In genomic region chr9:95506692-95507455, GRCh38 we compare ENCODE assay signal across 8 cellular contexts. TPM values are rescaled to one million over a fixed set of nuclear protein-coding genes. Genes with fewer than 3 reads are reported as not detected.
DNase-seq lines count a peak whose midpoint lies in the region; ATAC-seq and TF ChIP-seq lines count a peak whose summit lies in the region.

No MANE protein-coding gene starts in this region.

- TF ChIP-seq CTCF in gastrocnemius medialis (IDR thresholded peaks at IDR 0.05 in 4 of 5, conservative IDR thresholded peaks at IDR 0.05 in 1 of 5): peak in 1 of 5 experiments; percentile 10

- DNase-seq in NCI-H2107 treated with DMSO at 0.1 percent for 48 hours (lab: John Stamatoyannopoulos, UW; ENCODE audit: unreplicated experiment): peak; percentile 33
- no peak for DNase-seq in NCI-H2107 (lab: John Stamatoyannopoulos, UW)
- peak; percentile 78 for DNase-seq in RKO (ENCODE audit: low spot score)
- peak; percentile 84 for DNase-seq in astrocyte of the hippocampus (ENCODE audit: low read depth, low spot score)
- peak in 1 of 2 donors; percentile 22 for DNase-seq in gastrocnemius medialis
- no peak for DNase-seq in iPS-NIHi7 (ENCODE audit: extremely low spot score)

- no peaks in the 10 kb centered on the region for H3K36me3 ChIP-seq in gastrocnemius medialis

- H3K27ac ChIP-seq in gastrocnemius medialis: peak overlapping the region; percentile 84 to 96 (median 91)

- H3K9me3 ChIP-seq in gastrocnemius medialis: no peaks in the 10 kb centered on the region

- ATAC-seq in HG03354 (IDR thresholded peaks at IDR 0.05; ENCODE audit: poor library complexity, severe bottlenecking, unreplicated experiment) (peak; percentile 9), gastrocnemius medialis (peak in 1 of 2 donors; percentile 34)

- H3K27me3 ChIP-seq in gastrocnemius medialis: no peaks in the 10 kb centered on the region

- peak overlapping the region; percentile 75 for H3K4me3 ChIP-seq in iPS-11a (ENCODE audit: low read depth, low read length)
- peak overlapping the region; percentile 76 to 98 (median 87) for H3K4me3 ChIP-seq in gastrocnemius medialis

- intact Hi-C loops in gastrocnemius medialis (cut with DNase I; ENCODE audit: low total_unique reads): loop anchor here (5.0 to 10.0 kb wide), 3 partner anchors 80 to 502 kb away; no protein-coding TSS in a partner anchor

- peak in 1 of 2 donors; percentile 70 for TF ChIP-seq POLR2A in gastrocnemius medialis (IDR thresholded peaks at IDR 0.05)

- in situ Hi-C loops in gastrocnemius medialis (cut with MboI; ENCODE audit: low sequenced_read_pairs in 4 of 4): loop anchor here (10.0 to 25.0 kb wide), 4 partner anchors 195 to 380 kb away; partner anchors contain the start of genes ERCC6L2 (in 2 of the 4) and FANCC (in 2 of the 4)

- H3K4me1 ChIP-seq in gastrocnemius medialis: peaks cover 24 to 31% of the 10 kb centered on the region in 2 donors

RNA-seq across cellular contexts. Expression of gene PTCH1, which starts 9.9 kb away (rescaled TPM):
- 1 to 10 TPM; 4.2 to 6.9 (median 5.2) TPM for total RNA-seq in gastrocnemius medialis

Comparison
In these comparisons a context has a peak if more than half of its experiments do, and no peak if none do; other contexts are left out.
1. DNase-seq: peak in NCI-H2107 treated with DMSO at 0.1 percent for 48 hours (single experiment), RKO (single experiment) and astrocyte of the hippocampus (single experiment); none in NCI-H2107 (single experiment) and iPS-NIHi7 (single experiment).